Comparison of ENCODE assay signal across 8 cellular contexts in genomic region chr9:123268950-123269302, GRCh38. TPM values are rescaled to one million over a fixed set of nuclear protein-coding genes. Genes with fewer than 3 reads are reported as not detected.
DNase-seq lines count a peak whose midpoint lies in the region; ATAC-seq lines count a peak whose summit lies in the region.

No MANE protein-coding gene starts in this region.

- ATAC-seq in HG03520 (IDR thresholded peaks at IDR 0.05; ENCODE audit: unreplicated experiment), result no peak

- H3K4me3 Mint-ChIP-seq in activated naive CD8-positive, alpha-beta T cell treated with anti-CD3 and anti-CD28 coated beads for 36 hours, result peak overlapping the region; percentile 67

- peaks cover 3% of the 10 kb centered on the region for H3K36me3 Mint-ChIP-seq in activated naive CD8-positive, alpha-beta T cell treated with anti-CD3 and anti-CD28 coated beads for 36 hours

- H3K27me3 ChIP-seq in layer of hippocampus (ENCODE audit: control insufficient read depth, insufficient read depth, low read length), result no peaks in the 10 kb centered on the region

- H3K4me1 Mint-ChIP-seq in activated naive CD8-positive, alpha-beta T cell treated with anti-CD3 and anti-CD28 coated beads for 36 hours, result peaks cover 36% of the 10 kb centered on the region

- peak overlapping the region; percentile 72 for H3K27ac ChIP-seq in layer of hippocampus (ENCODE audit: low read depth, low read length)
- H3K27ac ChIP-seq in substantia nigra (ENCODE audit: low read depth, low read length, poor library complexity, severe bottlenecking), result peak overlapping the region; percentile 84

- H3K27ac Mint-ChIP-seq in activated naive CD8-positive, alpha-beta T cell treated with anti-CD3 and anti-CD28 coated beads for 36 hours, result no peak overlapping the region

- peak; percentile 54 for DNase-seq in NCI-H2171 treated with DMSO at 0.1 percent for 48 hours (lab: John Stamatoyannopoulos, UW)
- DNase-seq in NCI-H2171 (lab: John Stamatoyannopoulos, UW), result no peak
- no peak for DNase-seq in activated naive CD8-positive, alpha-beta T cell treated with anti-CD3 and anti-CD28 coated beads for 36 hours
- no peak for DNase-seq in substantia nigra (lab: John Stamatoyannopoulos, UW)
- DNase-seq in DMS53 (lab: John Stamatoyannopoulos, UW), result no peak
- no peak for DNase-seq in NCI-H526 treated with DMSO at 0.1 percent for 48 hours (lab: John Stamatoyannopoulos, UW)

- no peaks in the 10 kb centered on the region for H3K9me3 Mint-ChIP-seq in activated naive CD8-positive, alpha-beta T cell treated with anti-CD3 and anti-CD28 coated beads for 36 hours

- no peaks in the 10 kb centered on the region for H3K27me3 Mint-ChIP-seq in activated naive CD8-positive, alpha-beta T cell treated with anti-CD3 and anti-CD28 coated beads for 36 hours

RNA-seq across cellular contexts. Expression of gene STRBP, which starts 0.5 kb away (rescaled TPM):
- total RNA-seq in activated naive CD8-positive, alpha-beta T cell treated with anti-CD3 and anti-CD28 coated beads for 36 hours, result 10 to 100 TPM; 43.5 to 46.2 TPM
